9 cellular contexts compared by ENCODE assay signal in the genomic region with DNA sequence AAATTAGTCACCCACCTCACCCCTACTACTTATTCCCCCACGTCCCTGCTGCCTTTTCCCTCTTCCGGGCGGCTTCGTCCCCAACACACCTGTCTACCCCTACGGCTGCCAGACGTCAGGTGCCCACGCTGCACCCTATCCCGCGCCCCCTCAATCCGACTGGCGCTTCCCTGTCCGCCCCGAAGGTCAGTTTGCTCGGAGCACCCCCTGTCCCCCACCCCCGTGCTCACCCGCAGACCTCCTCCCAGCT. TPM values are rescaled to one million over a fixed set of nuclear protein-coding genes. Genes with fewer than 3 reads are reported as not detected.
DNase-seq lines count a peak whose midpoint lies in the region; ATAC-seq, FAIRE-seq and TF ChIP-seq lines count a peak whose summit lies in the region.
"Had no signal": no experiment of that assay in that cellular context is flagged by ENCODE, and none has a peak within 500 bp of the region (broad histone marks: within the 10 kb centered on the region; RNA-seq: fewer than 3 reads in every experiment).

No MANE protein-coding gene starts in this region.

- peak overlapping the region; percentile 76 for H3K4me3 Mint-ChIP-seq in activated CD4-positive, alpha-beta T cell treated with anti-CD3 and anti-CD28 coated beads for 36 hours

- CTCF ChIA-PET in activated CD4-positive, alpha-beta T cell treated with anti-CD3 and anti-CD28 coated beads for 36 hours (lab: Charles Lee): interaction anchor here (0.6 to 3.7 kb wide), 22 partner anchors 9 to 383 kb away, joined by 3 to 32 read pairs (median 4); no protein-coding TSS in a partner anchor
- CTCF ChIA-PET in GM10248 (lab: Yijun Ruan, JAX): no interaction called here

- no peak for ATAC-seq in activated CD4-positive, alpha-beta T cell treated with anti-CD3 and anti-CD28 coated beads for 36 hours
- peak; percentile 1 for ATAC-seq in HG03520 (IDR thresholded peaks at IDR 0.05; ENCODE audit: unreplicated experiment)

- POLR2A ChIA-PET in activated CD4-positive, alpha-beta T cell treated with anti-CD3 and anti-CD28 coated beads for 36 hours (lab: Charles Lee): interaction anchor here (0.6 to 1.1 kb wide), 6 partner anchors 13 to 187 kb away, joined by 3 to 7 read pairs (median 4); no protein-coding TSS in a partner anchor
- POLR2A ChIA-PET in GM10248 (lab: Yijun Ruan, JAX): no interaction called here

- FAIRE-seq in bronchial epithelial cell (lab: Jason Lieb, UNC): no peak

- H3K27me3 ChIP-seq in bronchial epithelial cell (ENCODE audit: control insufficient read depth, insufficient read depth, low read length): peaks cover 5% of the 10 kb centered on the region
- H3K27me3 ChIP-seq in mononuclear cell (ENCODE audit: insufficient read depth, low read length): peaks cover 30% of the 10 kb centered on the region

- intact Hi-C loops in activated CD4-positive, alpha-beta T cell treated with anti-CD3 and anti-CD28 coated beads for 36 hours (cut with DNase I, micrococcal nuclease): loop anchor here (1.0 to 10.0 kb wide), 11 partner anchors 133 to 1293 kb away; a partner anchor contains a TSS

- no peaks in the 10 kb centered on the region for H3K9me3 ChIP-seq in mononuclear cell (ENCODE audit: low read depth, low read length)

- no peak for TF ChIP-seq CTCF in bronchial epithelial cell (IDR thresholded peaks at IDR 0.05; ENCODE audit: insufficient read depth, low read length, severe bottlenecking)
- no peak for TF ChIP-seq CTCF in GM10248 (IDR thresholded peaks at IDR 0.05; ENCODE audit: control extremely low read depth, extremely low read depth, low read depth, missing control alignments)

- no peak for DNase-seq in activated CD4-positive, alpha-beta T cell treated with anti-CD3 and anti-CD28 coated beads for 36 hours
- DNase-seq in activated CD4-positive, alpha-beta T cell treated with anti-CD3 and anti-CD28 coated beads, Interleukin-2, amount 50 U/mL, for 1 hour: no peak
- DNase-seq in bronchial epithelial cell (ENCODE audit: low read depth) (no peak), GM10248 (ENCODE audit: extremely low spot score) (no peak), RPMI8226 (no peak)
- DNase-seq in stimulated activated CD4-positive, alpha-beta T cell treated with anti-CD3 and anti-CD28 coated beads, Interleukin-2, amount 100 ng/mL, for 48 hours: no peak
- DNase-seq: DND-41 had no signal

- no peaks in the 10 kb centered on the region for H3K36me3 Mint-ChIP-seq in activated CD4-positive, alpha-beta T cell treated with anti-CD3 and anti-CD28 coated beads for 36 hours (ENCODE audit: low read depth)

- no peaks in the 10 kb centered on the region for H3K36me3 ChIP-seq in bronchial epithelial cell (ENCODE audit: control insufficient read depth, insufficient read depth, low read length)

- H3K4me3 ChIP-seq in bronchial epithelial cell (ENCODE audit: low read depth, low read length) (peak overlapping the region; percentile 47), mononuclear cell (ENCODE audit: low read length) (peak overlapping the region; percentile 41)

- H3K27ac Mint-ChIP-seq in activated CD4-positive, alpha-beta T cell treated with anti-CD3 and anti-CD28 coated beads for 36 hours: peak overlapping the region; percentile 23

- peaks cover 23% of the 10 kb centered on the region for H3K4me1 ChIP-seq in mononuclear cell (ENCODE audit: insufficient read depth, low read length)

- peaks cover 2% of the 10 kb centered on the region for H3K9me3 Mint-ChIP-seq in activated CD4-positive, alpha-beta T cell treated with anti-CD3 and anti-CD28 coated beads for 36 hours (ENCODE audit: low read depth)

- peaks cover 5% of the 10 kb centered on the region for H3K27me3 Mint-ChIP-seq in activated CD4-positive, alpha-beta T cell treated with anti-CD3 and anti-CD28 coated beads for 36 hours

- H3K4me1 Mint-ChIP-seq in activated CD4-positive, alpha-beta T cell treated with anti-CD3 and anti-CD28 coated beads for 36 hours: peaks cover 34% of the 10 kb centered on the region

RNA-seq across cellular contexts. Expression of a gene that starts 0.5 kb away (rescaled TPM):
- 1 to 10 TPM; 1.6 to 1.7 TPM for total RNA-seq in activated CD4-positive, alpha-beta T cell treated with anti-CD3 and anti-CD28 coated beads for 36 hours
- total RNA-seq in bronchial epithelial cell: 0.26 TPM in 2 replicates
- 4.1 TPM for total RNA-seq in mononuclear cell
